1 cellular context compared by ENCODE assay signal in genomic region chr10:101060951-101061813, GRCh38.
TF ChIP-seq lines count a peak whose summit lies in the region.

No MANE protein-coding gene starts in this region.

TF ChIP-seq in HepG2, 621 proteins besides CTCF, POLR2A, EP300 and RAD21 (continued from another document and continues in another):
- TF ChIP-seq PRDM4 (CRISPR knock-in tag; IDR thresholded peaks at IDR 0.05; ENCODE audit: borderline replicate concordance) = no peak
- no peak for TF ChIP-seq FOXM1 (CRISPR knock-in tag; IDR thresholded peaks at IDR 0.05)
- TF ChIP-seq ONECUT2 (CRISPR knock-in tag; IDR thresholded peaks at IDR 0.05) = no peak
- no peak for TF ChIP-seq TGIF2 (CRISPR knock-in tag; IDR thresholded peaks at IDR 0.05)
- TF ChIP-seq ZNF232 (CRISPR knock-in tag; IDR thresholded peaks at IDR 0.05; ENCODE audit: borderline replicate concordance) = no peak
- no peak for TF ChIP-seq NFATC3 (CRISPR knock-in tag; IDR thresholded peaks at IDR 0.05)
- no peak for TF ChIP-seq SNAPC2 (CRISPR knock-in tag; IDR thresholded peaks at IDR 0.05)
- TF ChIP-seq CENPX (CRISPR knock-in tag; IDR thresholded peaks at IDR 0.05) = no peak
- peak; percentile 88 for TF ChIP-seq MED8 (CRISPR knock-in tag; IDR thresholded peaks at IDR 0.05; ENCODE audit: insufficient replicate concordance)
- no peak for TF ChIP-seq ZNF576 (CRISPR knock-in tag; IDR thresholded peaks at IDR 0.05)
- TF ChIP-seq ZNF138 (CRISPR knock-in tag; IDR thresholded peaks at IDR 0.05; ENCODE audit: low read depth) = peak; percentile 56; the same call in 1 of the 2 replicates
- no peak for TF ChIP-seq PAX8 (CRISPR knock-in tag; IDR thresholded peaks at IDR 0.05; ENCODE audit: borderline replicate concordance)
- TF ChIP-seq RNF2 (conservative IDR thresholded peaks at IDR 0.05; ENCODE audit: low read depth) = no peak
- no peak for TF ChIP-seq MTF1 (CRISPR knock-in tag; IDR thresholded peaks at IDR 0.05)
- 0 out of 2 replicates have a peak, but pooled peaks have one; percentile 26 for TF ChIP-seq DNMT1 (CRISPR knock-in tag; IDR thresholded peaks at IDR 0.05)
- TF ChIP-seq ARNT (IDR thresholded peaks at IDR 0.05) = no peak
- peak; percentile 33; the same call in 1 of the 2 replicates for TF ChIP-seq ZNF431 (CRISPR knock-in tag; IDR thresholded peaks at IDR 0.05; ENCODE audit: borderline replicate concordance, low read depth)
- TF ChIP-seq ZNF687 (CRISPR knock-in tag; IDR thresholded peaks at IDR 0.05) = peak; percentile 88
- peak; percentile 45 for TF ChIP-seq ARID5B (CRISPR knock-in tag; IDR thresholded peaks at IDR 0.05)
- no peak for TF ChIP-seq ZNF800 (CRISPR knock-in tag; IDR thresholded peaks at IDR 0.05)
- no peak for TF ChIP-seq PAF1 (CRISPR knock-in tag; IDR thresholded peaks at IDR 0.05)
- 0 out of 2 replicates have a peak, but pooled peaks have one; percentile 50 for TF ChIP-seq DZIP1 (CRISPR knock-in tag; IDR thresholded peaks at IDR 0.05)
- TF ChIP-seq GATAD2A (CRISPR knock-in tag; IDR thresholded peaks at IDR 0.05) = peak; percentile 41; the same call in 1 of the 2 replicates
- TF ChIP-seq HNF1B (CRISPR knock-in tag; IDR thresholded peaks at IDR 0.05) = no peak; the same call in none of the 2 replicates
- no peak for TF ChIP-seq SMARCE1 (IDR thresholded peaks at IDR 0.05; ENCODE audit: borderline replicate concordance)
- peak; percentile 56; the same call in 1 of the 2 replicates for TF ChIP-seq ZNF710 (CRISPR knock-in tag; IDR thresholded peaks at IDR 0.05; ENCODE audit: borderline replicate concordance)
- no peak; the same call in 2 of the 3 replicates for TF ChIP-seq MXI1 (IDR thresholded peaks at IDR 0.05; ENCODE audit: borderline replicate concordance, low read depth, low read length)
- peak; percentile 87 for TF ChIP-seq TFDP2 (CRISPR knock-in tag; IDR thresholded peaks at IDR 0.05)
- TF ChIP-seq ZNF382 (CRISPR knock-in tag; IDR thresholded peaks at IDR 0.05; ENCODE audit: borderline replicate concordance) = no peak
- TF ChIP-seq ZNF678 (CRISPR knock-in tag; IDR thresholded peaks at IDR 0.05) = 0 out of 2 replicates have a peak, but pooled peaks have one; percentile 76
- peak; percentile 76 for TF ChIP-seq MED13 (CRISPR knock-in tag; IDR thresholded peaks at IDR 0.05)
- TF ChIP-seq CENPT (CRISPR knock-in tag; IDR thresholded peaks at IDR 0.05; ENCODE audit: low read depth) = no peak
- peak; percentile 34; the same call in 1 of the 2 replicates for TF ChIP-seq PHF20 (CRISPR knock-in tag; IDR thresholded peaks at IDR 0.05)
- TF ChIP-seq ZNF556 (CRISPR knock-in tag; IDR thresholded peaks at IDR 0.05; ENCODE audit: borderline replicate concordance) = 0 out of 2 replicates have a peak, but pooled peaks have one; percentile 36
- TF ChIP-seq ZNF768 (CRISPR knock-in tag; IDR thresholded peaks at IDR 0.05) = no peak; the same call in 1 of the 2 replicates
- TF ChIP-seq TSC22D2 (CRISPR knock-in tag; IDR thresholded peaks at IDR 0.05; ENCODE audit: borderline replicate concordance) = no peak
- TF ChIP-seq ZNF253 (CRISPR knock-in tag; IDR thresholded peaks at IDR 0.05; ENCODE audit: borderline replicate concordance) = peak; percentile 72; the same call in 1 of the 2 replicates
- no peak for TF ChIP-seq NCOA5 (CRISPR knock-in tag; IDR thresholded peaks at IDR 0.05)
- TF ChIP-seq TEAD2 (CRISPR knock-in tag; IDR thresholded peaks at IDR 0.05) = no peak
- TF ChIP-seq JUND (CRISPR knock-in tag; IDR thresholded peaks at IDR 0.05) = no peak
- peak; percentile 63 for TF ChIP-seq GATA4 (IDR thresholded peaks at IDR 0.05; ENCODE audit: borderline replicate concordance, low read depth)
- TF ChIP-seq KDM5B (CRISPR knock-in tag; IDR thresholded peaks at IDR 0.05; ENCODE audit: borderline replicate concordance) = peak; percentile 48; the same call in 1 of the 2 replicates
